Comparison of ENCODE assay signal across 8 cellular contexts in the genomic region with DNA sequence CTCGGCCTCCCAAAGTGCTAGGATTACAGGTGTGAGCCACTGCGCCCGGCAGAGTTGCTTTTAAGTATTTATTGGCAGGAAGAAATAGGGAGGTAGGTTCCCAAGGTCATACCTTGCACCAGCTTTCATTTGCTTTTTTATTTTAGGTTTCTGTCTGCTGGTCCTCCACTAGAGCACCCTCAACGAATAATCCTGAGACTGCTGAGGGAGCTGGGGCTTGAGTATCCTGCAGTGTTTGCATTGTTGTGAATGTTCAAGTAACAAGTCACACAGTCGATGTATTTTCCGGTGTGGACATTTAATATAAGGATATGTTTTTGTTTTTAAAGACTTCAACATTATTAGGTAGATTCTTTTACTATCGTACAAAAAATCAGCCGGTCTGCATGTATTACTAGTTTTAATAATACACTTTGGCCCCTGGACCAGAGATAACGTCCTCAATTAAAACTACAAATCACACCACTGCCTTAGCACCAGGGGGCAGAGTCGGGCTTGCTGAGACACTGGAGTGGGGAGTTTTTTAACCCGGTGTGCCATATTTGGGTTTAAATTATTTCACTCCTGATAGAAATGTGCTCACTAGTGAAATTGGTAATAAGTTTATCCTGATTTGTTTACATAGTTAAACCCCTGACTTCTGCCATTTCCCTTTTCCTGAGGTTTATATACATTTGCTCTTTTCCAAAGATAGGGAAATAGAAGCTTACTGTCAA. TPM values are rescaled to one million over a fixed set of nuclear protein-coding genes. Genes with fewer than 3 reads are reported as not detected.
DNase-seq lines count a peak whose midpoint lies in the region; ATAC-seq and TF ChIP-seq lines count a peak whose summit lies in the region.

No MANE protein-coding gene starts in this region.

- DNase-seq in activated T-cell treated with anti-CD3 and anti-CD28 coated beads, Interleukin-2, amount 50 U/mL, for 48 hours, result peak; percentile 55 to 57
- no peak for DNase-seq in activated T-cell treated with anti-CD3 and anti-CD28 coated beads, Interleukin-2, amount 50 U/mL, for 1 hour
- DNase-seq in HFF-Myc (ENCODE audit: extremely low read depth, low read depth) (no peak), NCI-H748 treated with DMSO at 0.1 percent for 48 hours (lab: John Stamatoyannopoulos, UW) (peak; percentile 73), brain microvascular endothelial cell (peak; percentile 31), upper lobe of left lung (peak in 1 of 2 donors; percentile 73)

- H3K9ac ChIP-seq in liver (ENCODE audit: low read depth in 1 of 2, low read length in 2 of 2), result no peak overlapping the region

- peak in 1 of 2 donors; percentile 71 for ATAC-seq in upper lobe of left lung (ENCODE audit: low FRiP score in 2 of 2)
- no peak for ATAC-seq in HG02852 (IDR thresholded peaks at IDR 0.05; ENCODE audit: unreplicated experiment)

- in situ Hi-C loops in brain microvascular endothelial cell (cut with HindIII; ENCODE audit: low pct_ligation_motif_present, low sequenced_read_pairs), result no loop called here

- TF ChIP-seq EP300 in upper lobe of left lung (IDR thresholded peaks at IDR 0.05), result no peak

- 67% methylated on average over 11 of the region's 11 CpGs for WGBS in liver
- WGBS in upper lobe of left lung, 2 donors, result 57 to 59% methylated on average over 11 of the region's 11 CpGs

- TF ChIP-seq RAD21 in liver (IDR thresholded peaks at IDR 0.05), result peak; percentile 61 to 69

- H3K27me3 ChIP-seq in brain microvascular endothelial cell (replicated peaks) (no peaks in the 10 kb centered on the region), liver (ENCODE audit: control insufficient read depth in 4 of 4, insufficient read depth in 4 of 4, low read length in 3 of 4) (no peaks in the 10 kb centered on the region), upper lobe of left lung (no peaks in the 10 kb centered on the region)

- TF ChIP-seq POLR2A in upper lobe of left lung (IDR thresholded peaks at IDR 0.05), result no peak

- H3K4me1 ChIP-seq in liver (ENCODE audit: control insufficient read depth in 4 of 4, insufficient read depth in 4 of 4, low read length in 3 of 4) (peaks cover 0 to 15% (median 7%) of the 10 kb centered on the region in 4 donors), upper lobe of left lung (peaks cover 12 to 32% (median 18%) of the 10 kb centered on the region in 4 donors)

- H3K36me3 ChIP-seq in brain microvascular endothelial cell (replicated peaks) (no peaks in the 10 kb centered on the region), liver (ENCODE audit: control insufficient read depth in 4 of 4, insufficient read depth in 3 of 4, low read depth in 1 of 4, low read length in 3 of 4) (peaks cover 0 to 2% (median 0%) of the 10 kb centered on the region in 4 donors), upper lobe of left lung (no peaks in the 10 kb centered on the region)

- H3K27ac ChIP-seq in brain microvascular endothelial cell (no peak overlapping the region), liver (ENCODE audit: low read depth in 1 of 2, low read length in 2 of 2) (no peak overlapping the region), upper lobe of left lung (peak overlapping the region in 2 of 4 donors; percentile 17 to 45)

- TF ChIP-seq CTCF in HFF-Myc (IDR thresholded peaks at IDR 0.05; ENCODE audit: low read depth, low read length, missing control alignments) (peak; percentile 64), brain microvascular endothelial cell (IDR thresholded peaks at IDR 0.05; ENCODE audit: low read depth, low read length, missing control alignments) (peak; percentile 80), liver (IDR thresholded peaks at IDR 0.05; ENCODE audit: low read depth, low read length, missing input control) (no peak), upper lobe of left lung (IDR thresholded peaks at IDR 0.05) (peak in 5 of 6 experiments; percentile 15 to 43 (median 37))

- H3K9me3 ChIP-seq in liver (ENCODE audit: control insufficient read depth in 4 of 4, low read length in 3 of 4), result no peaks in the 10 kb centered on the region
- no peaks in the 10 kb centered on the region for H3K9me3 ChIP-seq in upper lobe of left lung

- no peak overlapping the region for H3K4me3 ChIP-seq in HFF-Myc (replicated peaks; ENCODE audit: low read depth, low read length)
- no peak overlapping the region for H3K4me3 ChIP-seq in brain microvascular endothelial cell (ENCODE audit: low read depth, low read length)
- H3K4me3 ChIP-seq in liver (ENCODE audit: low read depth in 1 of 3, low read length in 3 of 3), result no peak overlapping the region
- H3K4me3 ChIP-seq in upper lobe of left lung, result no peak overlapping the region

TF ChIP-seq in liver, 16 proteins besides CTCF, POLR2A, EP300 and RAD21:
- TF ChIP-seq JUND (IDR thresholded peaks at IDR 0.05) (no peak), FOXA2 (IDR thresholded peaks at IDR 0.05) (no peak), HNF4A (conservative IDR thresholded peaks at IDR 0.05) (peak in 1 of 2 donors; percentile 21), NR2F2 (IDR thresholded peaks at IDR 0.05) (no peak)
- TF ChIP-seq, protein P1, sequence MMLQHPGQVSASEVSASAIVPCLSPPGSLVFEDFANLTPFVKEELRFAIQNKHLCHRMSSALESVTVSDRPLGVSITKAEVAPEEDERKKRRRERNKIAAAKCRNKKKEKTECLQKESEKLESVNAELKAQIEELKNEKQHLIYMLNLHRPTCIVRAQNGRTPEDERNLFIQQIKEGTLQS (IDR thresholded peaks at IDR 0.05), result no peak

RNA-seq across cellular contexts. Expression of a gene that starts 11.6 kb away (rescaled TPM):
- total RNA-seq in liver (10 to 100 TPM; 11.1 to 19.2 TPM), upper lobe of left lung (10 to 100 TPM in 4 of 6 donors, 1 to 10 TPM in 2; 7.5 to 33.4 (median 20.8) TPM)
- polyA plus RNA-seq in liver, result 10 to 100 TPM; 21.6 to 25.0 TPM

Comparison
In these comparisons a context has a peak if more than half of its experiments do, and no peak if none do; other contexts are left out.
1. DNase-seq: peak in activated T-cell treated with anti-CD3 and anti-CD28 coated beads, Interleukin-2, amount 50 U/mL, for 48 hours (2 of 2), NCI-H748 treated with DMSO at 0.1 percent for 48 hours (single experiment) and brain microvascular endothelial cell (single experiment); none in activated T-cell treated with anti-CD3 and anti-CD28 coated beads, Interleukin-2, amount 50 U/mL, for 1 hour (single experiment) and HFF-Myc (single experiment).